In genomic region chr15:89367485-89368451, GRCh38 we compare ENCODE assay signal across 1 cellular context.
TF ChIP-seq lines count a peak whose summit lies in the region.

No MANE protein-coding gene starts in this region.

TF ChIP-seq in K562, 482 proteins besides CTCF, POLR2A, EP300 and RAD21 (continued from another document and continues in another):
- TF ChIP-seq ZBTB40 (IDR thresholded peaks at IDR 0.05): peak; percentile 76
- no peak for TF ChIP-seq ZBTB40 (CRISPR knock-in tag; IDR thresholded peaks at IDR 0.05)
- TF ChIP-seq NR3C1 (CRISPR knock-in tag; IDR thresholded peaks at IDR 0.05): peak; percentile 75; the same call in 1 of the 2 replicates
- no peak for TF ChIP-seq FIP1L1 (IDR thresholded peaks at IDR 0.05; ENCODE audit: low read depth, low read length, poor library complexity, severe bottlenecking)
- peak; percentile 75; the same call in 1 of the 2 replicates for TF ChIP-seq ATF7 (IDR thresholded peaks at IDR 0.05)
- no peak for TF ChIP-seq SNAPC5 (CRISPR knock-in tag; IDR thresholded peaks at IDR 0.05)
- TF ChIP-seq AFF1 (IDR thresholded peaks at IDR 0.05; ENCODE audit: low read depth in 1 of 2, partially characterized antibody in 2 of 2): no peak
- no peak for TF ChIP-seq BMI1 (IDR thresholded peaks at IDR 0.05; ENCODE audit: low read length)
- no peak for TF ChIP-seq ZBTB1 (CRISPR knock-in tag; IDR thresholded peaks at IDR 0.05; ENCODE audit: borderline replicate concordance, low read depth)
- TF ChIP-seq KLF1 (tag; IDR thresholded peaks at IDR 0.05): 0 out of 2 replicates have a peak, but pooled peaks have one; percentile 18
- no peak for TF ChIP-seq MLX (CRISPR knock-in tag; conservative IDR thresholded peaks at IDR 0.05)
- TF ChIP-seq PHB2 (IDR thresholded peaks at IDR 0.05; ENCODE audit: low read depth): no peak
- no peak for TF ChIP-seq U2AF2 (optimal IDR thresholded peaks at IDR 0.05; ENCODE audit: low read depth, low read length)
- TF ChIP-seq CREB3L1 (IDR thresholded peaks at IDR 0.05; ENCODE audit: borderline replicate concordance, low read depth): no peak
- no peak for TF ChIP-seq ZNF609 (CRISPR knock-in tag; IDR thresholded peaks at IDR 0.05; ENCODE audit: borderline replicate concordance)
- no peak for TF ChIP-seq ZNF717 (CRISPR knock-in tag; IDR thresholded peaks at IDR 0.05)
- peak; percentile 57; the same call in 1 of the 2 replicates for TF ChIP-seq ZNF232 (CRISPR knock-in tag; IDR thresholded peaks at IDR 0.05)
- TF ChIP-seq FOS (IDR thresholded peaks at IDR 0.05; ENCODE audit: extremely low read depth, insufficient read length): no peak
- no peak for TF ChIP-seq ZNF584 (CRISPR knock-in tag; IDR thresholded peaks at IDR 0.05; ENCODE audit: low read depth)
- TF ChIP-seq RUNX1 (IDR thresholded peaks at IDR 0.05; ENCODE audit: low read depth): no peak
- no peak for TF ChIP-seq KLF16 (IDR thresholded peaks at IDR 0.05)
- no peak for TF ChIP-seq CEBPB (tag; IDR thresholded peaks at IDR 0.05)
- no peak for TF ChIP-seq ZNF589 (CRISPR knock-in tag; IDR thresholded peaks at IDR 0.05; ENCODE audit: low read depth)
- no peak for TF ChIP-seq FOXK2 (conservative IDR thresholded peaks at IDR 0.05 in 1 of 2, IDR thresholded peaks at IDR 0.05 in 1 of 2; ENCODE audit: low read depth in 2 of 2)
- TF ChIP-seq ELK3 (CRISPR knock-in tag; IDR thresholded peaks at IDR 0.05): no peak
- TF ChIP-seq ZFPM2 (CRISPR knock-in tag; IDR thresholded peaks at IDR 0.05): no peak
